In genomic region chr1:241659016-241659415, GRCh38 we compare ENCODE assay signal across 2 cellular contexts. TPM values are rescaled to one million over a fixed set of nuclear protein-coding genes. Genes with fewer than 3 reads are reported as not detected.
"Had no signal": no experiment of that assay in that cellular context is flagged by ENCODE, and none has a peak within 500 bp of the region (broad histone marks: within the 10 kb centered on the region; RNA-seq: fewer than 3 reads in every experiment).

No MANE protein-coding gene starts in this region.

RNA-seq across cellular contexts. Expression of gene WDR64, which starts 6.9 kb away (rescaled TPM):
- total RNA-seq: G401, GM12878 had no signal
